In the genomic region with DNA sequence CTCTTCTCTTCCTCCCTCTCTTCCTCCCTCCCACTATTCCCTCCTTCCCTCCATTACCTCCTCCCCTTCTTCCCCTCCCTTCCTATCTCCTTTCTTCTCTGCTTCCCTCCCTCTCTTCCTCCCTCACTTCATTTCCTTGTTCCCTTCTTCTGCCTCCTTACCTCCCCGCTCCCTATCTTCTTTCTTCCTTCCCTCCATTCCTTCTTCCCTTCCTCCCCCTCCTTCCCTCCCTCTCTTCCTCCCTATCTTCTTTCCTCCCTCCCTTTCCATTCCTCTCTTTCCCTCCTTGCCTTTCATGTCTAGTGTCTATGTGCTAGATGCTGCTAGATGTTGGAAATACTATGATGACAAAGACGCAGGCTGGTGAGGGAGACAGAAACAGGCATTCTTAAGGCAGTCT, we compare ENCODE assay signal across 35 cellular contexts.
DNase-seq lines count a peak whose midpoint lies in the region; ATAC-seq, FAIRE-seq and TF ChIP-seq lines count a peak whose summit lies in the region.
"Had no signal": no experiment of that assay in that cellular context is flagged by ENCODE, and none has a peak within 500 bp of the region (broad histone marks: within the 10 kb centered on the region; RNA-seq: fewer than 3 reads in every experiment).

No MANE protein-coding gene starts in this region.

- H2AFZ ChIP-seq in HepG2 (ENCODE audit: low read length), result no peak overlapping the region
- no peak overlapping the region for H2AFZ ChIP-seq in IMR-90 (replicated peaks; ENCODE audit: low read length, poor library complexity)
- no peak overlapping the region for H2AFZ ChIP-seq in K562 (ENCODE audit: low read depth, low read length)

- no peak overlapping the region for H4K5ac ChIP-seq in IMR-90 (ENCODE audit: low read depth, low read length)

- no peak for TF ChIP-seq CTCF in HepG2 (CRISPR knock-in tag; IDR thresholded peaks at IDR 0.05)
- no peak for TF ChIP-seq CTCF in right lobe of liver (IDR thresholded peaks at IDR 0.05)
- TF ChIP-seq CTCF in HEK293 (tag by site-specific recombination; IDR thresholded peaks at IDR 0.05), result no peak
- no peak for TF ChIP-seq CTCF in IMR-90 (conservative IDR thresholded peaks at IDR 0.05; ENCODE audit: low read depth, low read length)
- TF ChIP-seq CTCF in K562 (IDR thresholded peaks at IDR 0.05 in 2 of 3, conservative IDR thresholded peaks at IDR 0.05 in 1 of 3; ENCODE audit: insufficient read depth in 2 of 3, low read depth in 1 of 3, low read length in 3 of 3), result no peak
- no peak for TF ChIP-seq CTCF in right atrium auricular region (IDR thresholded peaks at IDR 0.05)
- TF ChIP-seq CTCF in WERI-Rb-1 (IDR thresholded peaks at IDR 0.05; ENCODE audit: low read depth, low read length), result no peak

- no peak overlapping the region for H3K27ac ChIP-seq in HepG2 (ENCODE audit: extremely low read length, insufficient read depth, low read length)
- no peak overlapping the region for H3K27ac ChIP-seq in right lobe of liver
- H3K27ac ChIP-seq in HEK293 (ENCODE audit: extremely low read depth, low read depth, low read length), result no peak overlapping the region
- H3K27ac ChIP-seq in IMR-90 (ENCODE audit: insufficient read depth, low read length), result no peak overlapping the region
- no peak overlapping the region for H3K27ac ChIP-seq in K562 (ENCODE audit: extremely low read depth, low read depth, low read length)
- no peak overlapping the region for H3K27ac ChIP-seq in right atrium auricular region
- no peak overlapping the region for H3K27ac ChIP-seq in WERI-Rb-1
- H3K27ac ChIP-seq: 22Rv1; A549; BLaER1; BLaER1 treated with 17β-estradiol and CSF1 and Interleukin-3, amounts not matched to agents 10 nM and 100 nM; C4-2B had no signal

- H3K9me3 ChIP-seq in HepG2 (ENCODE audit: low read length), result no peaks in the 10 kb centered on the region
- H3K9me3 ChIP-seq in right lobe of liver, result no peaks in the 10 kb centered on the region
- H3K9me3 ChIP-seq in HEK293 (ENCODE audit: control insufficient read depth, insufficient read depth, low read depth, low read length), result no peaks in the 10 kb centered on the region
- no peaks in the 10 kb centered on the region for H3K9me3 ChIP-seq in IMR-90 (ENCODE audit: control insufficient read depth, insufficient read depth, low read length)
- no peaks in the 10 kb centered on the region for H3K9me3 ChIP-seq in K562 (replicated peaks; ENCODE audit: control insufficient read depth, insufficient read depth, low read depth, low read length)
- no peaks in the 10 kb centered on the region for H3K9me3 ChIP-seq in right atrium auricular region
- no peaks in the 10 kb centered on the region for H3K9me3 ChIP-seq in WERI-Rb-1 (ENCODE audit: severe bottlenecking)
- H3K9me3 ChIP-seq: A549; BE2C; BLaER1; BLaER1 treated with 17β-estradiol and CSF1 and Interleukin-3, amounts not matched to agents 10 nM and 100 nM; Caco-2 had no signal

- peak overlapping the region; percentile 3; the same call in 1 of the 2 replicates for H2AK5ac ChIP-seq in IMR-90 (ENCODE audit: low read depth, low read length)

- no peak for TF ChIP-seq POLR2A in HepG2 (IDR thresholded peaks at IDR 0.05; ENCODE audit: insufficient read depth in 1 of 2, low read depth in 2 of 2, low read length in 2 of 2)
- no peak for TF ChIP-seq POLR2A in right lobe of liver (IDR thresholded peaks at IDR 0.05)
- no peak for TF ChIP-seq POLR2A in IMR-90 (IDR thresholded peaks at IDR 0.05; ENCODE audit: low read depth, low read length)
- TF ChIP-seq POLR2A in K562 (conservative IDR thresholded peaks at IDR 0.05), result no peak

- peak overlapping the region; percentile 5 for H2AK9ac ChIP-seq in IMR-90 (replicated peaks; ENCODE audit: low read depth, low read length, poor library complexity)

- BruUV-seq in HepG2 (replicated peaks; lab: Mats Ljungman, UMichigan), result no TSS peak
- BruUV-seq in IMR-90 (replicated peaks; lab: Mats Ljungman, UMichigan), result no TSS peak
- BruUV-seq in K562 (replicated peaks; lab: Mats Ljungman, UMichigan), result no TSS peak

- H3K4me2 ChIP-seq in HepG2 (ENCODE audit: low read depth, low read length) (no peak overlapping the region), IMR-90 (ENCODE audit: low read depth, low read length) (no peak overlapping the region), K562 (ENCODE audit: insufficient read depth, low read length) (no peak overlapping the region)
- H3K4me2 ChIP-seq: A549; BLaER1; BLaER1 treated with 17β-estradiol and CSF1 and Interleukin-3, amounts not matched to agents 10 nM and 100 nM had no signal

- no peaks in the 10 kb centered on the region; a peak in 1 of 5 replicates for H3K27me3 ChIP-seq in HepG2 (ENCODE audit: control insufficient read depth in 1 of 2, insufficient read depth in 2 of 2, low read length in 2 of 2)
- no peaks in the 10 kb centered on the region for H3K27me3 ChIP-seq in right lobe of liver
- H3K27me3 ChIP-seq in IMR-90 (ENCODE audit: control insufficient read depth, insufficient read depth, low read length), result no peaks in the 10 kb centered on the region
- no peaks in the 10 kb centered on the region for H3K27me3 ChIP-seq in K562 (ENCODE audit: control insufficient read depth in 2 of 2, insufficient read depth in 2 of 2, low read length in 2 of 2)
- H3K27me3 ChIP-seq in right atrium auricular region, result no peaks in the 10 kb centered on the region
- H3K27me3 ChIP-seq in WERI-Rb-1 (ENCODE audit: insufficient read depth, low read depth, severe bottlenecking), result no peaks in the 10 kb centered on the region
- H3K27me3 ChIP-seq: BE2C had no signal

- no peak overlapping the region for H4K8ac ChIP-seq in IMR-90 (ENCODE audit: low read depth in 2 of 2, low read length in 2 of 2)

- no peak overlapping the region for H4K91ac ChIP-seq in IMR-90 (ENCODE audit: insufficient read depth, low read depth, low read length)

- TF ChIP-seq EP300 in HepG2 (IDR thresholded peaks at IDR 0.05; ENCODE audit: low read depth in 2 of 2, low read length in 2 of 2) (no peak), HepG2 (CRISPR knock-in tag; IDR thresholded peaks at IDR 0.05; ENCODE audit: borderline replicate concordance) (no peak), K562 (IDR thresholded peaks at IDR 0.05; ENCODE audit: low read length) (no peak)

- H3K56ac ChIP-seq in IMR-90 (ENCODE audit: extremely low read depth, insufficient read depth, low read length), result no peak overlapping the region

- no peak for DNase-seq in HepG2 (ENCODE audit: low spot score)
- no peak for DNase-seq in right lobe of liver
- no peak for DNase-seq in IMR-90
- no peak for DNase-seq in K562 (ENCODE audit: extremely low read depth in 1 of 4, low spot score in 3 of 4)
- DNase-seq in right atrium auricular region (ENCODE audit: low spot score), result no peak
- DNase-seq in WERI-Rb-1, result no peak
- DNase-seq: 8988T; ACHN; AML-193; BE2C; C1 segment of cervical spinal cord; Caco-2; Calu3; CD4-positive, alpha-beta memory T cell; CD4-positive, alpha-beta T cell; CD4-positive, CD25-positive, alpha-beta regulatory T cell; CD8-positive, alpha-beta memory T cell; CD8-positive, alpha-beta T cell; COR-L47; DMS 273 treated with DMSO at 0.1 percent for 48 hours; DMS153; DMS53; DMS79; DMS79 treated with DMSO at 0.1 percent for 48 hours; DND-41; EL had no signal

- no peak overlapping the region for H3K14ac ChIP-seq in IMR-90 (replicated peaks; ENCODE audit: low read depth, low read length)

- TF ChIP-seq RAD21 in HepG2 (CRISPR knock-in tag; IDR thresholded peaks at IDR 0.05) (no peak), IMR-90 (IDR thresholded peaks at IDR 0.05; ENCODE audit: low read length) (no peak), K562 (CRISPR knock-in tag; conservative IDR thresholded peaks at IDR 0.05 in 1 of 2, IDR thresholded peaks at IDR 0.05 in 1 of 2) (no peak)

- H2BK20ac ChIP-seq in IMR-90 (ENCODE audit: low read depth, low read length), result peak overlapping the region; percentile 35; the same call in 1 of the 2 replicates

- no peak for FAIRE-seq in HepG2 (lab: Jason Lieb, UNC)
- no peak for FAIRE-seq in K562 (lab: Jason Lieb, UNC)
- FAIRE-seq: A204.1, A549, D721Med had no signal

- dilution Hi-C loops in IMR-90 (cut with HindIII; ENCODE audit: low sequenced_read_pairs, unreplicated experiment), result no loop called here

- 0 out of 2 replicates have a peak overlapping the region, but pooled peaks have one; percentile 17 for H3K4ac ChIP-seq in IMR-90 (ENCODE audit: low read depth, low read length)

- ATAC-seq in HepG2, result no peak
- ATAC-seq in right lobe of liver, result no peak
- ATAC-seq in IMR-90 (ENCODE audit: low read depth), result no peak
- no peak for ATAC-seq in K562
- ATAC-seq in GM19395 (IDR thresholded peaks at IDR 0.05; ENCODE audit: unreplicated experiment), result no peak
- ATAC-seq: A549; CD8-positive, alpha-beta T cell had no signal

- H3K79me2 ChIP-seq in HepG2 (ENCODE audit: insufficient read depth, low read length) (no peaks in the 10 kb centered on the region), K562 (ENCODE audit: control insufficient read depth, insufficient read depth, low read length) (no peaks in the 10 kb centered on the region)

- H3K36me3 ChIP-seq in HepG2 (replicated peaks in 1 of 2; ENCODE audit: control insufficient read depth in 1 of 2, insufficient read depth in 2 of 2, low read length in 2 of 2), result no peaks in the 10 kb centered on the region
- H3K36me3 ChIP-seq in right lobe of liver, result no peaks in the 10 kb centered on the region
- H3K36me3 ChIP-seq in HEK293 (ENCODE audit: control insufficient read depth in 2 of 2, insufficient read depth in 1 of 2, low read length in 2 of 2), result no peaks in the 10 kb centered on the region
- H3K36me3 ChIP-seq in IMR-90 (ENCODE audit: control insufficient read depth, insufficient read depth, low read length), result no peaks in the 10 kb centered on the region
- H3K36me3 ChIP-seq in K562 (ENCODE audit: control insufficient read depth, insufficient read depth, low read length), result no peaks in the 10 kb centered on the region
- H3K36me3 ChIP-seq in right atrium auricular region, result no peaks in the 10 kb centered on the region
- H3K36me3 ChIP-seq in WERI-Rb-1, result no peaks in the 10 kb centered on the region
- H3K36me3 ChIP-seq: BE2C; BLaER1; BLaER1 treated with 17β-estradiol and CSF1 and Interleukin-3, amounts not matched to agents 10 nM and 100 nM had no signal

- no peak overlapping the region for H2BK5ac ChIP-seq in IMR-90 (ENCODE audit: low read depth, low read length, poor library complexity, severe bottlenecking)

- H4K20me1 ChIP-seq in HepG2 (ENCODE audit: insufficient read depth, low read length) (no peaks in the 10 kb centered on the region), IMR-90 (ENCODE audit: insufficient read depth, low read length) (no peaks in the 10 kb centered on the region), K562 (replicated peaks; ENCODE audit: control insufficient read depth, insufficient read depth, low read length) (no peaks in the 10 kb centered on the region)
- H4K20me1 ChIP-seq: BLaER1; BLaER1 treated with 17β-estradiol and CSF1 and Interleukin-3, amounts not matched to agents 10 nM and 100 nM had no signal

- H2BK120ac ChIP-seq in IMR-90 (ENCODE audit: low read depth, low read length), result no peak overlapping the region

- in situ Hi-C loops in HepG2 (cut with HindIII; ENCODE audit: extremely low pct_ligation_motif_present, low pct_unique_long_range_greater_than_20kb) (no loop called here), IMR-90 (cut with MboI; ENCODE audit: low sequenced_read_pairs) (no loop called here), K562 (cut with MboI) (no loop called here)

- H3K9me1 ChIP-seq in IMR-90 (ENCODE audit: insufficient read depth, low read length) (no peaks in the 10 kb centered on the region), K562 (ENCODE audit: control insufficient read depth, insufficient read depth, low read length) (no peaks in the 10 kb centered on the region)

- H3K4me1 ChIP-seq in HepG2 (ENCODE audit: insufficient read depth, low read length) (no peaks in the 10 kb centered on the region), right lobe of liver (no peaks in the 10 kb centered on the region), HEK293 (ENCODE audit: control insufficient read depth, insufficient read depth, low read length) (no peaks in the 10 kb centered on the region), IMR-90 (ENCODE audit: control insufficient read depth, insufficient read depth, low read length) (no peaks in the 10 kb centered on the region), K562 (replicated peaks in 1 of 2; ENCODE audit: control insufficient read depth in 2 of 2, insufficient read depth in 2 of 2, low read length in 2 of 2) (no peaks in the 10 kb centered on the region), right atrium auricular region (no peaks in the 10 kb centered on the region)
- H3K4me1 ChIP-seq: A549; BE2C; BLaER1; BLaER1 treated with 17β-estradiol and CSF1 and Interleukin-3, amounts not matched to agents 10 nM and 100 nM; Caco-2 had no signal

- H3K4me3 ChIP-seq in HepG2 (replicated peaks in 1 of 3; ENCODE audit: insufficient read depth in 1 of 3, low read depth in 2 of 3, low read length in 3 of 3), result no peak overlapping the region
- H3K4me3 ChIP-seq in right lobe of liver, result no peak overlapping the region
- H3K4me3 ChIP-seq in HEK293 (ENCODE audit: low read depth, low read length), result no peak overlapping the region
- H3K4me3 ChIP-seq in IMR-90 (ENCODE audit: insufficient read depth, low read depth, low read length), result no peak overlapping the region
- no peak overlapping the region for H3K4me3 ChIP-seq in K562
- no peak overlapping the region for H3K4me3 ChIP-seq in right atrium auricular region
- H3K4me3 ChIP-seq in WERI-Rb-1 (ENCODE audit: low read depth, low read length), result no peak overlapping the region
- H3K4me3 ChIP-seq: A549; BLaER1; BLaER1 treated with 17β-estradiol and CSF1 and Interleukin-3, amounts not matched to agents 10 nM and 100 nM had no signal

- intact Hi-C loops in HepG2 (cut with micrococcal nuclease; ENCODE audit: unreplicated experiment) (no loop called here), right lobe of liver (cut with DNase I) (no loop called here), IMR-90 (cut with micrococcal nuclease) (no loop called here), K562 (cut with micrococcal nuclease) (no loop called here)

- 8% methylated on average over 2 of the region's 2 CpGs for WGBS in HepG2 (ENCODE audit: low lambda C conversion rate)
- 79% methylated on average over 2 of the region's 2 CpGs for WGBS in right lobe of liver (ENCODE audit: insufficient coverage, low coverage, low lambda C conversion rate, missing lambda C conversion rate)
- WGBS in IMR-90 (ENCODE audit: extremely low coverage in 2 of 2, insufficient read length in 1 of 2), 2 experiments, result 100% methylated on average over 1 of the region's 2 CpGs; no CpG with 5 or more reads in 1 of the 2 experiments
- WGBS in K562 (ENCODE audit: insufficient coverage, low coverage, missing lambda C conversion rate), result 0% methylated on average over 1 of the region's 2 CpGs

- no peak overlapping the region for H3K18ac ChIP-seq in IMR-90 (ENCODE audit: low read depth, low read length)

- no peak overlapping the region for H2BK15ac ChIP-seq in IMR-90 (ENCODE audit: low read depth, low read length)

- H3K23ac ChIP-seq in IMR-90 (ENCODE audit: low read depth, low read length), result no peak overlapping the region

- POLR2A ChIA-PET in HepG2 (lab: Yijun Ruan, JAX), result no interaction called here
- POLR2A ChIA-PET in HEK293 (lab: Yijun Ruan, JAX), result no interaction called here
- POLR2A ChIA-PET in IMR-90 (lab: Charles Lee; ENCODE audit: unreplicated experiment), result no interaction called here
- POLR2A ChIA-PET in K562 (lab: Yijun Ruan, JAX), result no interaction called here

- no peaks in the 10 kb centered on the region for H3K79me1 ChIP-seq in IMR-90 (ENCODE audit: low read depth in 1 of 2, low read length in 2 of 2)

- CTCF ChIA-PET in HepG2 (lab: Yijun Ruan, JAX; ENCODE audit: low intra/inter-chr PET ratio, low total read pairs) (no interaction called here), HEK293 (lab: Yijun Ruan, JAX) (no interaction called here), IMR-90 (lab: Yijun Ruan, JAX) (no interaction called here), K562 (lab: Yijun Ruan, JAX; ENCODE audit: low intra/inter-chr PET ratio) (no interaction called here)

- no peak overlapping the region for H3K9ac ChIP-seq in HepG2 (ENCODE audit: insufficient read depth, low read depth, low read length)
- H3K9ac ChIP-seq in IMR-90 (ENCODE audit: low read depth, low read length), result no peak overlapping the region
- H3K9ac ChIP-seq in K562 (ENCODE audit: insufficient read depth in 1 of 2, low read depth in 2 of 2, low read length in 2 of 2), result no peak overlapping the region
- H3K9ac ChIP-seq: BLaER1; BLaER1 treated with 17β-estradiol and CSF1 and Interleukin-3, amounts not matched to agents 10 nM and 100 nM had no signal

Comparison
In these comparisons a context has a peak if more than half of its experiments do, and no peak if none do; other contexts are left out.
1. Of the 241 proteins assayed by ChIP-seq in both HepG2 and K562: peak only in HepG2: NBN; only in K562: ELF4; in both: none; in neither: 237; mixed calls (peak in some experiments, not most) for 2.